20 cellular contexts compared by ENCODE assay signal in genomic region chr11:128349650-128350296, GRCh38.
DNase-seq lines count a peak whose midpoint lies in the region; ATAC-seq lines count a peak whose summit lies in the region.
"Had no signal": no experiment of that assay in that cellular context is flagged by ENCODE, and none has a peak within 500 bp of the region (broad histone marks: within the 10 kb centered on the region; RNA-seq: fewer than 3 reads in every experiment).

No MANE protein-coding gene starts in this region.

- CTCF ChIA-PET in activated CD4-positive, alpha-beta T cell treated with anti-CD3 and anti-CD28 coated beads for 36 hours (lab: Charles Lee): interaction anchor here (0.6 kb wide), 1 partner anchor 24 kb away, joined by 3 read pairs; no protein-coding TSS in a partner anchor
- CTCF ChIA-PET in activated CD8-positive, alpha-beta T cell treated with anti-CD3 and anti-CD28 coated beads, Interleukin-2, amount 10 ng/mL, durations not matched to agents 7 days and 5 days (lab: Charles Lee): interaction anchor here (1.2 to 3.8 kb wide), 5 partner anchors 13 to 192 kb away, joined by 3 to 11 read pairs (median 4); no protein-coding TSS in a partner anchor

- no peaks in the 10 kb centered on the region for H3K27me3 Mint-ChIP-seq in activated CD4-positive, alpha-beta T cell treated with anti-CD3 and anti-CD28 coated beads for 36 hours
- H3K27me3 Mint-ChIP-seq in CD4-positive, CD25-positive, alpha-beta regulatory T cell: peaks cover 4% of the 10 kb centered on the region
- no peaks in the 10 kb centered on the region for H3K27me3 Mint-ChIP-seq in activated CD8-positive, alpha-beta T cell treated with anti-CD3 and anti-CD28 coated beads, Interleukin-2, amount 10 ng/mL, durations not matched to agents 7 days and 5 days (ENCODE audit: low read depth)
- no peaks in the 10 kb centered on the region for H3K27me3 Mint-ChIP-seq in memory B cell

- peaks cover 6% of the 10 kb centered on the region for H3K36me3 Mint-ChIP-seq in activated CD4-positive, alpha-beta T cell treated with anti-CD3 and anti-CD28 coated beads for 36 hours (ENCODE audit: low read depth)
- no peaks in the 10 kb centered on the region for H3K36me3 Mint-ChIP-seq in CD4-positive, CD25-positive, alpha-beta regulatory T cell
- peaks cover 3% of the 10 kb centered on the region for H3K36me3 Mint-ChIP-seq in activated CD8-positive, alpha-beta T cell treated with anti-CD3 and anti-CD28 coated beads, Interleukin-2, amount 10 ng/mL, durations not matched to agents 7 days and 5 days (ENCODE audit: low read depth)
- peaks cover 1% of the 10 kb centered on the region for H3K36me3 Mint-ChIP-seq in memory B cell

- no peak for DNase-seq in activated CD4-positive, alpha-beta T cell treated with anti-CD3 and anti-CD28 coated beads for 36 hours
- DNase-seq in activated CD4-positive, alpha-beta T cell treated with anti-CD3 and anti-CD28 coated beads for 1 hour: no peak
- peak in 1 of 3 donors; percentile 53 for DNase-seq in CD4-positive, CD25-positive, alpha-beta regulatory T cell
- DNase-seq in activated CD8-positive, alpha-beta T cell treated with anti-CD3 and anti-CD28 coated beads, Interleukin-2, amount 10 ng/mL, durations not matched to agents 7 days and 5 days: no peak
- DNase-seq in memory B cell (ENCODE audit: low spot score in 2 of 2) (no peak), SW 1271 (lab: John Stamatoyannopoulos, UW) (no peak), GF-D8 (lab: John Stamatoyannopoulos, UW) (no peak)
- DNase-seq: BE2C; DND-41; kidney glomerular epithelial cell; NCI-H1436; NCI-H2107; NCI-H446; stimulated activated CD4-positive, alpha-beta T cell treated with anti-CD3 and anti-CD28 coated beads, Interleukin-15, amount 100 ng/mL, for 24 hours; upper lobe of left lung had no signal

- no peaks in the 10 kb centered on the region for H3K9me3 ChIP-seq in CD4-positive, CD25-positive, alpha-beta regulatory T cell (ENCODE audit: control insufficient read depth in 2 of 2, low read length in 2 of 2)
- H3K9me3 ChIP-seq: BE2C, neutrophil, prostate gland, upper lobe of left lung had no signal

- H3K4me1 ChIP-seq in CD4-positive, CD25-positive, alpha-beta regulatory T cell (ENCODE audit: control insufficient read depth, insufficient read depth, low read length, poor library complexity, severe bottlenecking): peaks cover 24% of the 10 kb centered on the region
- H3K4me1 ChIP-seq: BE2C, prostate gland, upper lobe of left lung had no signal

- POLR2A ChIA-PET in activated CD4-positive, alpha-beta T cell treated with anti-CD3 and anti-CD28 coated beads for 36 hours (lab: Charles Lee): no interaction called here
- POLR2A ChIA-PET in activated CD8-positive, alpha-beta T cell treated with anti-CD3 and anti-CD28 coated beads, Interleukin-2, amount 10 ng/mL, durations not matched to agents 7 days and 5 days (lab: Charles Lee): interaction anchor here (0.6 kb wide), 1 partner anchor 344 kb away, joined by 3 read pairs; the partner anchor contains the start of gene FLI1

- H3K9me3 Mint-ChIP-seq in activated CD4-positive, alpha-beta T cell treated with anti-CD3 and anti-CD28 coated beads for 36 hours (ENCODE audit: low read depth): peaks cover 2% of the 10 kb centered on the region
- peaks cover 0 to 4% (median 0%) of the 10 kb centered on the region in 7 donors for H3K9me3 Mint-ChIP-seq in CD4-positive, CD25-positive, alpha-beta regulatory T cell
- peaks cover 10% of the 10 kb centered on the region for H3K9me3 Mint-ChIP-seq in activated CD8-positive, alpha-beta T cell treated with anti-CD3 and anti-CD28 coated beads, Interleukin-2, amount 10 ng/mL, durations not matched to agents 7 days and 5 days (ENCODE audit: insufficient read depth)
- no peaks in the 10 kb centered on the region for H3K9me3 Mint-ChIP-seq in memory B cell

- peak overlapping the region; percentile 66 for H3K27ac Mint-ChIP-seq in activated CD4-positive, alpha-beta T cell treated with anti-CD3 and anti-CD28 coated beads for 36 hours
- H3K27ac Mint-ChIP-seq in CD4-positive, CD25-positive, alpha-beta regulatory T cell: peak overlapping the region; percentile 37 to 91 (median 57)
- peak overlapping the region; percentile 79 for H3K27ac Mint-ChIP-seq in activated CD8-positive, alpha-beta T cell treated with anti-CD3 and anti-CD28 coated beads, Interleukin-2, amount 10 ng/mL, durations not matched to agents 7 days and 5 days
- H3K27ac Mint-ChIP-seq in memory B cell: no peak overlapping the region

- H3K4me3 ChIP-seq in CD4-positive, CD25-positive, alpha-beta regulatory T cell (ENCODE audit: low read depth, low read length): peak overlapping the region; percentile 74
- H3K4me3 ChIP-seq: prostate gland, upper lobe of left lung had no signal

- H3K4me3 Mint-ChIP-seq in activated CD4-positive, alpha-beta T cell treated with anti-CD3 and anti-CD28 coated beads for 36 hours: peak overlapping the region; percentile 4
- H3K4me3 Mint-ChIP-seq in CD4-positive, CD25-positive, alpha-beta regulatory T cell: peak overlapping the region; percentile 7 to 88 (median 65)
- H3K4me3 Mint-ChIP-seq in activated CD8-positive, alpha-beta T cell treated with anti-CD3 and anti-CD28 coated beads, Interleukin-2, amount 10 ng/mL, durations not matched to agents 7 days and 5 days: peak overlapping the region; percentile 35
- peak overlapping the region; percentile 56 for H3K4me3 Mint-ChIP-seq in memory B cell

- peaks cover 80% of the 10 kb centered on the region for H3K4me1 Mint-ChIP-seq in activated CD4-positive, alpha-beta T cell treated with anti-CD3 and anti-CD28 coated beads for 36 hours
- H3K4me1 Mint-ChIP-seq in CD4-positive, CD25-positive, alpha-beta regulatory T cell: peaks cover 34 to 64% (median 43%) of the 10 kb centered on the region in 4 donors
- peaks cover 41% of the 10 kb centered on the region for H3K4me1 Mint-ChIP-seq in activated CD8-positive, alpha-beta T cell treated with anti-CD3 and anti-CD28 coated beads, Interleukin-2, amount 10 ng/mL, durations not matched to agents 7 days and 5 days (ENCODE audit: low read depth)
- H3K4me1 Mint-ChIP-seq in memory B cell: peaks cover 12% of the 10 kb centered on the region

- H3K27ac ChIP-seq in CD4-positive, CD25-positive, alpha-beta regulatory T cell (ENCODE audit: insufficient read depth, low read length, poor library complexity, severe bottlenecking): peak overlapping the region; percentile 5
- H3K27ac ChIP-seq: epithelial cell of prostate, KMS-11, neutrophil, prostate gland, upper lobe of left lung had no signal

- H3K36me3 ChIP-seq in CD4-positive, CD25-positive, alpha-beta regulatory T cell (ENCODE audit: control insufficient read depth, insufficient read depth, low read length): no peaks in the 10 kb centered on the region
- H3K36me3 ChIP-seq: BE2C, neutrophil, prostate gland, upper lobe of left lung had no signal

- H3K27me3 ChIP-seq in CD4-positive, CD25-positive, alpha-beta regulatory T cell (ENCODE audit: control insufficient read depth, insufficient read depth, low read length): no peaks in the 10 kb centered on the region
- H3K27me3 ChIP-seq: BE2C, upper lobe of left lung had no signal

- intact Hi-C loops in activated CD4-positive, alpha-beta T cell treated with anti-CD3 and anti-CD28 coated beads for 36 hours (cut with DNase I, micrococcal nuclease): loop anchor here in 1 of 2 experiments (2.0 kb wide), 1 partner anchor 17 kb away; no protein-coding TSS in a partner anchor

- no peak for ATAC-seq in activated CD4-positive, alpha-beta T cell treated with anti-CD3 and anti-CD28 coated beads for 36 hours
- ATAC-seq in CD4-positive, CD25-positive, alpha-beta regulatory T cell (ENCODE audit: low read depth in 2 of 2): peak; percentile 65 to 67
- no peak for ATAC-seq in activated CD8-positive, alpha-beta T cell treated with anti-CD3 and anti-CD28 coated beads, Interleukin-2, amount 10 ng/mL, durations not matched to agents 7 days and 5 days
- ATAC-seq in memory B cell (ENCODE audit: low read depth) (peak; percentile 66), GM21423 (IDR thresholded peaks at IDR 0.05; ENCODE audit: unreplicated experiment) (no peak)

Comparison
In these comparisons a context has a peak if more than half of its experiments do, and no peak if none do; other contexts are left out.
1. ATAC-seq: peak in CD4-positive, CD25-positive, alpha-beta regulatory T cell (2 of 2) and memory B cell (single experiment); none in activated CD4-positive, alpha-beta T cell treated with anti-CD3 and anti-CD28 coated beads for 36 hours (single experiment), activated CD8-positive, alpha-beta T cell treated with anti-CD3 and anti-CD28 coated beads, Interleukin-2, amount 10 ng/mL, durations not matched to agents 7 days and 5 days (single experiment) and GM21423 (single experiment).
2. H3K4me3 Mint-ChIP-seq: peak in every context shown above with its lines; median percentile 65 in CD4-positive, CD25-positive, alpha-beta regulatory T cell; 56 in memory B cell; 35 in activated CD8-positive, alpha-beta T cell treated with anti-CD3 and anti-CD28 coated beads, Interleukin-2, amount 10 ng/mL, durations not matched to agents 7 days and 5 days; 4 in activated CD4-positive, alpha-beta T cell treated with anti-CD3 and anti-CD28 coated beads for 36 hours.